In the genomic region with DNA sequence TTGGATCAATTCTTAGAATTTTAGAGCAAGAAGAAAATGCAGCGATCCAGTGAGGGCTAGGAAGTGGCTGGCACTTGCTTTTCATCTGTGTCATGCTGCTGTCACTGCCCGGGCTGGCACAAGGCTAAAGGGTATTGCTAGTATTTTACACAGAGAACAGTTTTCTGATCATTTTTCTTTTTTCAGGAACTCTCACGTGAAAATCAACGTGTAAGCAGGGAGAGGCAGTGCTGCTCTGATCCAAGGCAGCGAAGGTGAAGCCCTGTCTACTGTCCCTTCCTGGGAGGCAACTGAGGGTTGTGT, we compare ENCODE assay signal across 17 cellular contexts. TPM values are rescaled to one million over a fixed set of nuclear protein-coding genes. Genes with fewer than 3 reads are reported as not detected.
A peak's percentile ranks its signal among the peaks of the same experiment; 100 is the strongest.
DNase-seq lines count a peak whose midpoint lies in the region; ATAC-seq and TF ChIP-seq lines count a peak whose summit lies in the region.
"Had no signal": no experiment of that assay in that cellular context is flagged by ENCODE, and none has a peak within 500 bp of the region (broad histone marks: within the 10 kb centered on the region; RNA-seq: fewer than 3 reads in every experiment).

No MANE protein-coding gene starts in this region.

- no peak overlapping the region for H3K9ac ChIP-seq in SK-N-SH

- H3F3A ChIP-seq in SK-N-SH (replicated peaks; ENCODE audit: insufficient read depth) = no peaks in the 10 kb centered on the region

- intact Hi-C loops in OCI-LY7 (cut with micrococcal nuclease; ENCODE audit: unreplicated experiment) = loop anchor here (1.0 to 10.0 kb wide), 4 partner anchors 167 to 1210 kb away; no protein-coding TSS in a partner anchor

- H3K36me3 ChIP-seq in SK-N-SH (replicated peaks in 1 of 2; ENCODE audit: control insufficient read depth in 1 of 2, insufficient read depth in 2 of 2, low read length in 1 of 2) (no peaks in the 10 kb centered on the region), OCI-LY7 (ENCODE audit: insufficient read depth, low read length) (no peaks in the 10 kb centered on the region), osteoblast (ENCODE audit: insufficient read depth, low read length) (no peaks in the 10 kb centered on the region)
- H3K36me3 ChIP-seq: BE2C, MG63 had no signal

- H4K20me1 ChIP-seq in SK-N-SH (ENCODE audit: insufficient read depth) (no peaks in the 10 kb centered on the region), OCI-LY7 (ENCODE audit: insufficient read depth, low read length) (no peaks in the 10 kb centered on the region), osteoblast (ENCODE audit: insufficient read depth, low read length) (no peaks in the 10 kb centered on the region)

- DNase-seq in SK-N-SH (no peak), OCI-LY7 (ENCODE audit: low spot score) (no peak), fibroblast of the aortic adventitia (ENCODE audit: low read depth) (no peak), osteoblast (ENCODE audit: insufficient read length, low spot score, missing footprints) (no peak), AML-193 (lab: John Stamatoyannopoulos, UW) (no peak), NCI-H524 treated with DMSO at 0.1 percent for 48 hours (lab: John Stamatoyannopoulos, UW) (no peak)
- DNase-seq: BE2C; MG63; NK-92 treated with Interleukin-12 subunit alpha and Interleukin-12 subunit beta, amount 100 ng/mL, for 24 hours had no signal

- H3K27ac ChIP-seq in SK-N-SH (ENCODE audit: low read depth in 2 of 2, low read length in 1 of 2) (no peak overlapping the region), OCI-LY7 (ENCODE audit: low read depth, low read length, poor library complexity, severe bottlenecking) (no peak overlapping the region), osteoblast (ENCODE audit: low read depth, low read length) (no peak overlapping the region)
- H3K27ac ChIP-seq: 22Rv1, RWPE1 had no signal

- no peak for TF ChIP-seq RAD21 in SK-N-SH (IDR thresholded peaks at IDR 0.05; ENCODE audit: low read length)

- H3K79me2 ChIP-seq in SK-N-SH (ENCODE audit: insufficient read depth) = no peaks in the 10 kb centered on the region
- H3K79me2 ChIP-seq in OCI-LY7 (ENCODE audit: insufficient read depth, low read depth, low read length) = no peaks in the 10 kb centered on the region
- H3K79me2 ChIP-seq in osteoblast (ENCODE audit: insufficient read depth, low read length) = no peaks in the 10 kb centered on the region

- H2AFZ ChIP-seq in SK-N-SH (ENCODE audit: low read depth) (no peak overlapping the region), OCI-LY7 (ENCODE audit: low read length) (peak overlapping the region; percentile 81), osteoblast (ENCODE audit: low read length) (peak overlapping the region; percentile 66)

- CTCF ChIA-PET in SK-N-SH (lab: Yijun Ruan, JAX) (interaction anchor here (0.9 to 4.4 kb wide), 13 partner anchors 10 to 649 kb away, joined by 3 to 36 read pairs (median 4); no protein-coding TSS in a partner anchor), OCI-LY7 (lab: Charles Lee; ENCODE audit: unreplicated experiment) (interaction anchor here (1.0 to 2.9 kb wide), 3 partner anchors 332 to 351 kb away, joined by 3 to 16 read pairs (median 3); no protein-coding TSS in a partner anchor)

- ATAC-seq in SK-N-SH treated with all-trans-retinoic acid at 6 μM for 48 hours (peak; percentile 45; the same call in 2 of the 3 replicates), GM21528 (IDR thresholded peaks at IDR 0.05; ENCODE audit: low FRiP score, unreplicated experiment) (no peak)

- peak overlapping the region in 1 of 2 experiments; percentile 16; a peak in 1 of 4 replicates for H3K4me3 ChIP-seq in SK-N-SH (ENCODE audit: low read depth in 2 of 2, low read length in 1 of 2)
- no peak overlapping the region for H3K4me3 ChIP-seq in OCI-LY7 (ENCODE audit: low read depth, low read length, poor library complexity, severe bottlenecking)
- H3K4me3 ChIP-seq in fibroblast of the aortic adventitia (ENCODE audit: low read depth, low read length) = no peak overlapping the region
- no peak overlapping the region for H3K4me3 ChIP-seq in osteoblast (ENCODE audit: insufficient read depth, low read length)
- H3K4me3 ChIP-seq: GM12878, MG63 had no signal

- no TSS peak for BruUV-seq in OCI-LY7 (replicated peaks; lab: Mats Ljungman, UMichigan)

- peaks cover 12% of the 10 kb centered on the region for H3K27me3 ChIP-seq in SK-N-SH (ENCODE audit: insufficient read depth)
- no peaks in the 10 kb centered on the region for H3K27me3 ChIP-seq in osteoblast (ENCODE audit: insufficient read depth, low read length)
- H3K27me3 ChIP-seq: BE2C, MG63 had no signal

- H3K4me2 ChIP-seq in SK-N-SH (no peak overlapping the region), OCI-LY7 (ENCODE audit: low read length) (no peak overlapping the region), osteoblast (ENCODE audit: insufficient read depth, low read length) (no peak overlapping the region)

- POLR2A ChIA-PET in SK-N-SH (lab: Yijun Ruan, JAX) = no interaction called here
- POLR2A ChIA-PET in OCI-LY7 (lab: Charles Lee) = no interaction called here

- no peaks in the 10 kb centered on the region for H3K9me3 ChIP-seq in SK-N-SH
- H3K9me3 ChIP-seq in OCI-LY7 (ENCODE audit: low read length) = no peaks in the 10 kb centered on the region
- H3K9me3 ChIP-seq in osteoblast (ENCODE audit: low read depth, low read length) = no peaks in the 10 kb centered on the region
- H3K9me3 ChIP-seq: BE2C, MG63 had no signal

- no peaks in the 10 kb centered on the region for H3K9me2 ChIP-seq in SK-N-SH
- H3K9me2 ChIP-seq in OCI-LY7 (ENCODE audit: insufficient read depth, low read length) = no peaks in the 10 kb centered on the region

- H3K4me1 ChIP-seq in SK-N-SH (ENCODE audit: control insufficient read depth in 1 of 2, insufficient read depth in 2 of 2, low read depth in 1 of 2, low read length in 1 of 2) (peaks cover 0 to 3% of the 10 kb centered on the region in 2 experiments; a peak in 1 of 4 replicates), OCI-LY7 (ENCODE audit: insufficient read depth, low read length, poor library complexity, severe bottlenecking) (peaks cover 12% of the 10 kb centered on the region), osteoblast (ENCODE audit: insufficient read depth, low read length) (peaks cover 5% of the 10 kb centered on the region)
- H3K4me1 ChIP-seq: BE2C had no signal

- no peak for TF ChIP-seq EP300 in SK-N-SH (IDR thresholded peaks at IDR 0.05; ENCODE audit: borderline replicate concordance in 1 of 2, low read depth in 1 of 2, low read length in 1 of 2)

- no peak for TF ChIP-seq CTCF in SK-N-SH (IDR thresholded peaks at IDR 0.05)
- no peak for TF ChIP-seq CTCF in OCI-LY7 (conservative IDR thresholded peaks at IDR 0.05; ENCODE audit: low read length)
- peak; percentile 3 for TF ChIP-seq CTCF in fibroblast of the aortic adventitia (IDR thresholded peaks at IDR 0.05; ENCODE audit: insufficient read depth, low read length)
- no peak for TF ChIP-seq CTCF in osteoblast (IDR thresholded peaks at IDR 0.05; ENCODE audit: extremely low read depth, low read depth, low read length)

- 16% methylated on average over 5 of the region's 5 CpGs for WGBS in SK-N-SH (ENCODE audit: low lambda C conversion rate)

TF ChIP-seq in SK-N-SH, 30 proteins besides CTCF, POLR2A, EP300 and RAD21 (continues in another document):
- no peak for TF ChIP-seq USF1 (IDR thresholded peaks at IDR 0.05; ENCODE audit: borderline replicate concordance, low read depth)
- no peak for TF ChIP-seq NFIC (IDR thresholded peaks at IDR 0.05; ENCODE audit: borderline replicate concordance)
- no peak for TF ChIP-seq REST (IDR thresholded peaks at IDR 0.05; ENCODE audit: low read depth, low read length)
- no peak for TF ChIP-seq USF2 (IDR thresholded peaks at IDR 0.05; ENCODE audit: borderline replicate concordance, low read depth, low read length)
- no peak for TF ChIP-seq JUND (IDR thresholded peaks at IDR 0.05)

RNA-seq across cellular contexts. Expression of gene ARG1, which starts 38.4 kb away (rescaled TPM):
- polyA plus RNA-seq in SK-N-SH (2012; rRNA removed) = not detected in 2 replicates
- polyA plus RNA-seq in SK-N-SH (2012; cell fraction: cytosol; rRNA removed) = not detected in 2 replicates
- polyA plus RNA-seq in SK-N-SH (2012; cell fraction: nucleus; rRNA removed) = not detected in 2 replicates
- not detected in 2 replicates for total RNA-seq in OCI-LY7 (2014; rRNA removed; shearing (Covaris generic))
- not detected in 2 replicates for total RNA-seq in OCI-LY7 (2022)
- total RNA-seq in fibroblast of the aortic adventitia (ENCODE audit: low replicate concordance) = not detected in 2 replicates
- not detected in 2 replicates for total RNA-seq in osteoblast
- total RNA-seq: CD4-positive, alpha-beta memory T cell; H4 had no signal
- polyA plus RNA-seq: AG04450, GM12878 had no signal
